Comparison of ENCODE assay signal across 8 cellular contexts in the genomic region with DNA sequence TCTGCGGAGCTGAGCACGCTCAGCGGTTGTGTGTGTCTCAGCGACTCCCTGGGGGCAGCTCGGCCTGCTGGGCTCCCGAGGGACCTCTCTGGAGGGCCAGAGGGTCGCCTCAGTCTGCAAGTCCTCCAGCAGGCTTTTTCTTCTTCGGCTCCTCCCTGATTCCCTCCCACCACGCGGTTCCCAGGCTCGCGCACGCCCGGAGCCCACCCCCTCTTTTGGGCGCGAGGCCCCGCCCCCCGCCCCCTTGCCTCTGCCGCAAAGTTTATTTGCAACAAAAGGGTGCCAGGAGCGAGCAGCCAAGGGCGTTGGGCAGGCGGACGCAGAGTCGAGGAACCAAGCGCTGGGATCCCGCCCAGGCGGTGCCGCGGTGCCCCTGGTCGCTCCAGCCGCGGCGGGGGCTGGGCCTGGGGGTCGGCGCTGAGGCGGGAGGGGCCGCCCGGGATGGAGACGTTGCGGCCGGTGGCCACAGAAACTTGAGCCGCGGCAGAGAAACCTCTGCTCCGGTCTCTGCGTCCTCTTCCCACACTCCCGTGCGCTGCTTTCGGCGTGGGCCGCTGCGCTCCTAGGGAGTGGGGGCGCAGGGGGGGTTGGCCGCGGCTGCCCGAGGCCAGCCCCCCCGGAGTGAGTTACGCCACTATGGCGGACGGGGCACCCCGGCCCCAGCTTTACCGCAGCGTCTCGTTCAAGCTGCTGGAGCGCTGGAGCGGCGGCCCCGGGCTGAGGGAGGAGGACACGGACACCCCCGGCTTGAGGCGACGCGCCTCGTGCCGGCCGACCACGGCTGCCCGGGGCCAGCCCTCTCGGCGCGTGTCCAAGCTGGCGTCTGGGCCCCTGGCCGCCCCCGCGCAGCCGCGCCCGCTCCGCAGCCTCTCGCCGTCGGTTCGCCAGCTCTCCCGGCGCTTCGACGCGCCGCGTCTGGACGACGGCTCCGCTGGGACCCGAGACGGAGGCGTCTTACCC. TPM values are rescaled to one million over a fixed set of nuclear protein-coding genes. Genes with fewer than 3 reads are reported as not detected.
DNase-seq lines count a peak whose midpoint lies in the region; ATAC-seq and TF ChIP-seq lines count a peak whose summit lies in the region.

A gene with protein sequence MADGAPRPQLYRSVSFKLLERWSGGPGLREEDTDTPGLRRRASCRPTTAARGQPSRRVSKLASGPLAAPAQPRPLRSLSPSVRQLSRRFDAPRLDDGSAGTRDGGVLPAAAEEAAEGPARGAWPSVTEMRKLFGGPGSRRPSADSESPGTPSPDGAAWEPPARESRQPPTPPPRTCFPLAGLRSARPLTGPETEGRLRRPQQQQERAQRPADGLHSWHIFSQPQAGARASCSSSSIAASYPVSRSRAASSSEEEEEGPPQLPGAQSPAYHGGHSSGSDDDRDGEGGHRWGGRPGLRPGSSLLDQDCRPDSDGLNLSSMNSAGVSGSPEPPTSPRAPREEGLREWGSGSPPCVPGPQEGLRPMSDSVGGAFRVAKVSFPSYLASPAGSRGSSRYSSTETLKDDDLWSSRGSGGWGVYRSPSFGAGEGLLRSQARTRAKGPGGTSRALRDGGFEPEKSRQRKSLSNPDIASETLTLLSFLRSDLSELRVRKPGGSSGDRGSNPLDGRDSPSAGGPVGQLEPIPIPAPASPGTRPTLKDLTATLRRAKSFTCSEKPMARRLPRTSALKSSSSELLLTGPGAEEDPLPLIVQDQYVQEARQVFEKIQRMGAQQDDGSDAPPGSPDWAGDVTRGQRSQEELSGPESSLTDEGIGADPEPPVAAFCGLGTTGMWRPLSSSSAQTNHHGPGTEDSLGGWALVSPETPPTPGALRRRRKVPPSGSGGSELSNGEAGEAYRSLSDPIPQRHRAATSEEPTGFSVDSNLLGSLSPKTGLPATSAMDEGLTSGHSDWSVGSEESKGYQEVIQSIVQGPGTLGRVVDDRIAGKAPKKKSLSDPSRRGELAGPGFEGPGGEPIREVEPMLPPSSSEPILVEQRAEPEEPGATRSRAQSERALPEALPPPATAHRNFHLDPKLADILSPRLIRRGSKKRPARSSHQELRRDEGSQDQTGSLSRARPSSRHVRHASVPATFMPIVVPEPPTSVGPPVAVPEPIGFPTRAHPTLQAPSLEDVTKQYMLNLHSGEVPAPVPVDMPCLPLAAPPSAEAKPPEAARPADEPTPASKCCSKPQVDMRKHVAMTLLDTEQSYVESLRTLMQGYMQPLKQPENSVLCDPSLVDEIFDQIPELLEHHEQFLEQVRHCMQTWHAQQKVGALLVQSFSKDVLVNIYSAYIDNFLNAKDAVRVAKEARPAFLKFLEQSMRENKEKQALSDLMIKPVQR (N-terminal part only) (plus strand): TSS at position 274 of the 960 bp plus-strand sequence. CDS start 363 bp downstream, at position 637.

- no peaks in the 10 kb centered on the region for H3K36me3 Mint-ChIP-seq in activated T-cell treated with anti-CD3 and anti-CD28 coated beads, Interleukin-2, amount 50 U/mL, for 24 hours (ENCODE audit: low read depth)

- H3K4me1 Mint-ChIP-seq in activated T-cell treated with anti-CD3 and anti-CD28 coated beads, Interleukin-2, amount 50 U/mL, for 24 hours (ENCODE audit: low read depth), result peaks cover 10% of the 10 kb centered on the region

- TF ChIP-seq CTCF in AG04449 (IDR thresholded peaks at IDR 0.05; ENCODE audit: insufficient read depth, low read length, missing control alignments), result no peak
- no peak for TF ChIP-seq CTCF in epithelial cell of proximal tubule (conservative IDR thresholded peaks at IDR 0.05; ENCODE audit: low read depth, low read length)

- ATAC-seq in GM18858 (IDR thresholded peaks at IDR 0.05; ENCODE audit: unreplicated experiment) (peak; percentile 18), HG03095 (IDR thresholded peaks at IDR 0.05; ENCODE audit: unreplicated experiment) (peak; percentile 16)
- no peak for ATAC-seq in stimulated activated naive CD8-positive, alpha-beta T cell treated with anti-CD3 and anti-CD28 coated beads, Interleukin-15, Interleukin-2, amounts not matched to agents 100 U/mL and 50 U/mL, for 24 hours

- H3K27me3 Mint-ChIP-seq in activated T-cell treated with anti-CD3 and anti-CD28 coated beads, Interleukin-2, amount 50 U/mL, for 24 hours, result peaks cover 28% of the 10 kb centered on the region

- POLR2A ChIA-PET in AG04449 (lab: Yijun Ruan, JAX), result interaction anchor here (0.6 to 4.7 kb wide), 17 partner anchors 9 to 352 kb away, joined by 3 to 64 read pairs (median 4); a partner anchor contains a TSS

- H3K27ac Mint-ChIP-seq in activated T-cell treated with anti-CD3 and anti-CD28 coated beads, Interleukin-2, amount 50 U/mL, for 24 hours, result no peak within 1 kb of the TSS

- DNase-seq in AG04449 (ENCODE audit: low read depth, low spot score) (no peak), NCI-H446 treated with DMSO at 0.1 percent for 48 hours (lab: John Stamatoyannopoulos, UW) (peak; percentile 73), epithelial cell of proximal tubule (ENCODE audit: low read depth) (no peak), midbrain (lab: John Stamatoyannopoulos, UW) (peak; percentile 73)
- DNase-seq in activated T-cell treated with anti-CD3 and anti-CD28 coated beads, Interleukin-2, amount 50 U/mL, for 24 hours, result peak; percentile 43
- DNase-seq in stimulated activated naive CD8-positive, alpha-beta T cell treated with anti-CD3 and anti-CD28 coated beads, Interleukin-15, Interleukin-2, amounts not matched to agents 100 U/mL and 50 U/mL, for 24 hours, result peak; percentile 44

- peak within 1 kb of the TSS; percentile 81 for H3K4me3 Mint-ChIP-seq in activated T-cell treated with anti-CD3 and anti-CD28 coated beads, Interleukin-2, amount 50 U/mL, for 24 hours

- peak within 1 kb of the TSS; percentile 81 for H3K4me3 ChIP-seq in AG04449 (ENCODE audit: low read depth, low read length)
- H3K4me3 ChIP-seq in epithelial cell of proximal tubule (ENCODE audit: low read depth, low read length), result peak within 1 kb of the TSS; percentile 77

- no peaks in the 10 kb centered on the region for H3K9me3 Mint-ChIP-seq in activated T-cell treated with anti-CD3 and anti-CD28 coated beads, Interleukin-2, amount 50 U/mL, for 24 hours

- CTCF ChIA-PET in AG04449 (lab: Yijun Ruan, JAX), result interaction anchor here (0.9 to 28.8 kb wide), 25 partner anchors 9 to 468 kb away, joined by 3 to 605 read pairs (median 10); a partner anchor contains a TSS

RNA-seq across cellular contexts. Expression of the gene that starts here (rescaled TPM):
- 18.3 and 26.4 TPM in 2 replicates for total RNA-seq in epithelial cell of proximal tubule

Comparison
In these comparisons a context has a peak if more than half of its experiments do, and no peak if none do; other contexts are left out.
1. DNase-seq: peak in NCI-H446 treated with DMSO at 0.1 percent for 48 hours (single experiment), activated T-cell treated with anti-CD3 and anti-CD28 coated beads, Interleukin-2, amount 50 U/mL, for 24 hours (single experiment), midbrain (single experiment) and stimulated activated naive CD8-positive, alpha-beta T cell treated with anti-CD3 and anti-CD28 coated beads, Interleukin-15, Interleukin-2, amounts not matched to agents 100 U/mL and 50 U/mL, for 24 hours (single experiment); none in AG04449 (single experiment) and epithelial cell of proximal tubule (single experiment).